ENCODE assay signal across 10 cellular contexts in genomic region chr20:59030911-59031310, GRCh38. TPM values are rescaled to one million over a fixed set of nuclear protein-coding genes. Genes with fewer than 3 reads are reported as not detected.
DNase-seq lines count a peak whose midpoint lies in the region; ATAC-seq, FAIRE-seq and TF ChIP-seq lines count a peak whose summit lies in the region.
"Had no signal": no experiment of that assay in that cellular context is flagged by ENCODE, and none has a peak within 500 bp of the region (broad histone marks: within the 10 kb centered on the region; RNA-seq: fewer than 3 reads in every experiment).

No MANE protein-coding gene starts in this region.

- H3K27ac Mint-ChIP-seq in activated CD8-positive, alpha-beta memory T cell treated with anti-CD3 and anti-CD28 coated beads, Interleukin-2, amount 10 ng/mL, durations not matched to agents 7 days and 5 days: peak overlapping the region; percentile 95
- H3K27ac Mint-ChIP-seq in activated naive CD4-positive, alpha-beta T cell treated with anti-CD3 and anti-CD28 coated beads, Interleukin-2, amount 50 U/mL, for 72 hours: peak overlapping the region; percentile 33 to 94

- no peak for TF ChIP-seq POLR2A in HepG2 (IDR thresholded peaks at IDR 0.05; ENCODE audit: insufficient read depth in 1 of 2, low read depth in 2 of 2, low read length in 2 of 2)
- no peak for TF ChIP-seq POLR2A in thyroid gland (IDR thresholded peaks at IDR 0.05)

- H3K79me2 ChIP-seq in HepG2 (ENCODE audit: insufficient read depth, low read length): peaks cover 62% of the 10 kb centered on the region

- H3K27ac ChIP-seq in HepG2 (ENCODE audit: extremely low read length, insufficient read depth, low read length) (peak overlapping the region; percentile 68), thyroid gland (peak overlapping the region in 2 of 3 donors; percentile 86 to 92)

- H3K36me3 Mint-ChIP-seq in activated CD8-positive, alpha-beta memory T cell treated with anti-CD3 and anti-CD28 coated beads, Interleukin-2, amount 10 ng/mL, durations not matched to agents 7 days and 5 days: peaks cover 59% of the 10 kb centered on the region
- H3K36me3 Mint-ChIP-seq in activated naive CD4-positive, alpha-beta T cell treated with anti-CD3 and anti-CD28 coated beads, Interleukin-2, amount 50 U/mL, for 72 hours: peaks cover 42 to 48% of the 10 kb centered on the region in 2 donors

- H3K36me3 ChIP-seq in HepG2 (replicated peaks in 1 of 2; ENCODE audit: control insufficient read depth in 1 of 2, insufficient read depth in 2 of 2, low read length in 2 of 2) (peaks cover 16 to 35% of the 10 kb centered on the region in 2 experiments), thyroid gland (peaks cover 21 to 40% of the 10 kb centered on the region in 2 donors)

- ATAC-seq in activated CD8-positive, alpha-beta memory T cell treated with anti-CD3 and anti-CD28 coated beads, Interleukin-2, amount 10 ng/mL, durations not matched to agents 7 days and 5 days: no peak
- ATAC-seq in activated naive CD4-positive, alpha-beta T cell treated with anti-CD3 and anti-CD28 coated beads, Interleukin-2, amount 50 U/mL, for 72 hours: no peak
- no peak for ATAC-seq in HepG2

- no peak for FAIRE-seq in HepG2 (lab: Jason Lieb, UNC)

- peak overlapping the region; percentile 78 to 97 (median 93) for H3K4me3 ChIP-seq in HepG2 (replicated peaks in 1 of 3; ENCODE audit: insufficient read depth in 1 of 3, low read depth in 2 of 3, low read length in 3 of 3)
- H3K4me3 ChIP-seq in thyroid gland (replicated peaks in 1 of 3): peak overlapping the region in 1 of 3 donors; percentile 58

- H3K4me2 ChIP-seq in HepG2 (ENCODE audit: low read depth, low read length): peak overlapping the region; percentile 97

- H3K4me1 Mint-ChIP-seq in activated CD8-positive, alpha-beta memory T cell treated with anti-CD3 and anti-CD28 coated beads, Interleukin-2, amount 10 ng/mL, durations not matched to agents 7 days and 5 days: peaks cover 66% of the 10 kb centered on the region

- TF ChIP-seq EP300 in HepG2 (IDR thresholded peaks at IDR 0.05; ENCODE audit: low read depth in 2 of 2, low read length in 2 of 2) (no peak), HepG2 (CRISPR knock-in tag; IDR thresholded peaks at IDR 0.05; ENCODE audit: borderline replicate concordance) (no peak)

- H3K27me3 ChIP-seq in HepG2 (ENCODE audit: control insufficient read depth in 1 of 2, insufficient read depth in 2 of 2, low read length in 2 of 2) (no peaks in the 10 kb centered on the region; a peak in 1 of 5 replicates), thyroid gland (no peaks in the 10 kb centered on the region)

- H3K9me3 ChIP-seq in HepG2 (ENCODE audit: low read length): no peaks in the 10 kb centered on the region
- no peaks in the 10 kb centered on the region for H3K9me3 ChIP-seq in thyroid gland

- H2AFZ ChIP-seq in HepG2 (ENCODE audit: low read length): no peak overlapping the region

- TF ChIP-seq RAD21 in HepG2 (CRISPR knock-in tag; IDR thresholded peaks at IDR 0.05): no peak

- H3K4me1 ChIP-seq in HepG2 (ENCODE audit: insufficient read depth, low read length): peaks cover 64% of the 10 kb centered on the region
- H3K4me1 ChIP-seq in thyroid gland: peaks cover 29 to 34% of the 10 kb centered on the region in 2 donors

- in situ Hi-C loops in HepG2 (cut with HindIII; ENCODE audit: extremely low pct_ligation_motif_present, low pct_unique_long_range_greater_than_20kb): no loop called here

- no TSS peak for BruUV-seq in HepG2 (replicated peaks; lab: Mats Ljungman, UMichigan)

- peaks cover 15% of the 10 kb centered on the region; the same call in 1 of the 2 replicates for H4K20me1 ChIP-seq in HepG2 (ENCODE audit: insufficient read depth, low read length)

- no peaks in the 10 kb centered on the region for H3K9me3 Mint-ChIP-seq in activated CD8-positive, alpha-beta memory T cell treated with anti-CD3 and anti-CD28 coated beads, Interleukin-2, amount 10 ng/mL, durations not matched to agents 7 days and 5 days (ENCODE audit: low read depth)
- H3K9me3 Mint-ChIP-seq in activated naive CD4-positive, alpha-beta T cell treated with anti-CD3 and anti-CD28 coated beads, Interleukin-2, amount 50 U/mL, for 72 hours: no peaks in the 10 kb centered on the region

- POLR2A ChIA-PET in HepG2 (lab: Yijun Ruan, JAX): interaction anchor here (1.5 to 3.7 kb wide), 8 partner anchors 12 to 142 kb away, joined by 3 to 68 read pairs (median 16); partner anchors contain the start of genes NELFCD, PRELID3B and TUBB1

- TF ChIP-seq CTCF in HepG2 (CRISPR knock-in tag; IDR thresholded peaks at IDR 0.05) (no peak), thyroid gland (IDR thresholded peaks at IDR 0.05) (no peak)

- H3K27me3 Mint-ChIP-seq in activated CD8-positive, alpha-beta memory T cell treated with anti-CD3 and anti-CD28 coated beads, Interleukin-2, amount 10 ng/mL, durations not matched to agents 7 days and 5 days: no peaks in the 10 kb centered on the region

- CTCF ChIA-PET in activated CD8-positive, alpha-beta memory T cell treated with anti-CD3 and anti-CD28 coated beads, Interleukin-2, amount 10 ng/mL, durations not matched to agents 7 days and 5 days (lab: Charles Lee): interaction anchor here (0.8 to 1.6 kb wide), 4 partner anchors 13 to 161 kb away, joined by 3 to 4 read pairs (median 3); no protein-coding TSS in a partner anchor
- CTCF ChIA-PET in HepG2 (lab: Yijun Ruan, JAX; ENCODE audit: low intra/inter-chr PET ratio, low total read pairs): no interaction called here

- intact Hi-C loops in HepG2 (cut with micrococcal nuclease; ENCODE audit: unreplicated experiment) (loop anchor here (5.0 kb wide), 1 partner anchor 34 kb away; no protein-coding TSS in a partner anchor), thyroid gland (cut with DNase I) (loop anchor here (10.0 kb wide), 1 partner anchor 46 kb away; the partner anchor contains the start of gene NELFCD)

- H3K9ac ChIP-seq in HepG2 (ENCODE audit: insufficient read depth, low read depth, low read length): peak overlapping the region; percentile 93

- 45% methylated on average over 2 of the region's 2 CpGs for WGBS in HepG2 (ENCODE audit: low lambda C conversion rate)
- 53% methylated on average over 2 of the region's 2 CpGs for WGBS in thyroid gland, 2 donors

- H3K4me3 Mint-ChIP-seq in activated CD8-positive, alpha-beta memory T cell treated with anti-CD3 and anti-CD28 coated beads, Interleukin-2, amount 10 ng/mL, durations not matched to agents 7 days and 5 days: peak overlapping the region; percentile 90

- DNase-seq in activated CD8-positive, alpha-beta memory T cell treated with anti-CD3 and anti-CD28 coated beads, Interleukin-2, amount 10 ng/mL, durations not matched to agents 7 days and 5 days: no peak
- no peak for DNase-seq in activated CD8-positive, alpha-beta memory T cell treated with anti-CD3 and anti-CD28 coated beads, Interleukin-2, amount 50 U/mL, for 48 hours
- DNase-seq in activated naive CD4-positive, alpha-beta T cell treated with anti-CD3 and anti-CD28 coated beads, Interleukin-2, amount 50 U/mL, for 72 hours (ENCODE audit: low spot score in 2 of 2): no peak
- DNase-seq in HepG2 (ENCODE audit: low spot score): no peak
- DNase-seq in thyroid gland: no peak
- no peak for DNase-seq in NCI-H1417 (lab: John Stamatoyannopoulos, UW)
- DNase-seq in NCI-H1694 (lab: John Stamatoyannopoulos, UW): no peak
- no peak for DNase-seq in foreskin melanocyte
- DNase-seq: DMS153 had no signal

RNA-seq across cellular contexts. Expression of gene ATP5F1E, which starts 1.2 kb away (rescaled TPM):
- total RNA-seq in activated CD8-positive, alpha-beta memory T cell treated with anti-CD3 and anti-CD28 coated beads, Interleukin-2, amount 10 ng/mL, durations not matched to agents 7 days and 5 days: 10 to 100 TPM; 78.3 to 80.8 TPM
- 10 to 100 TPM; 63.2 to 76.7 TPM for total RNA-seq in activated naive CD4-positive, alpha-beta T cell treated with anti-CD3 and anti-CD28 coated beads, Interleukin-2, amount 50 U/mL, for 72 hours
- total RNA-seq in HepG2 (2016; rRNA removed; fragmentation: Illumina TruSeq; extraction: Trizol) (134 and 163 TPM in 2 replicates), thyroid gland (10 to 100 TPM; 13.3 to 57.8 (median 32.4) TPM)
- 136 and 187 TPM in 2 replicates for total RNA-seq in HepG2 (2016; cell fraction: cytosol; rRNA removed; fragmentation: Illumina TruSeq; extraction: Trizol; ENCODE audit: low read depth)
- total RNA-seq in HepG2 (2016; cell fraction: insoluble cytoplasmic fraction; rRNA removed; fragmentation: Illumina TruSeq; extraction: Trizol): 135 and 172 TPM in 2 replicates
- total RNA-seq in HepG2 (2016; cell fraction: membrane; rRNA removed; fragmentation: Illumina TruSeq; extraction: Trizol): 188 and 230 TPM in 2 replicates
- total RNA-seq in HepG2 (2016; cell fraction: nucleus; rRNA removed; fragmentation: Illumina TruSeq; extraction: Trizol): 74.5 and 76.2 TPM in 2 replicates
- polyA plus RNA-seq in HepG2 (2011; rRNA removed): 99.9 and 121 TPM in 2 replicates
- polyA plus RNA-seq in HepG2 (2011; cell fraction: cytosol; rRNA removed): 40.4 and 46.7 TPM in 2 replicates
- polyA plus RNA-seq in HepG2 (2011; cell fraction: nucleus; rRNA removed): 11.8 and 17.3 TPM in 2 replicates
- 85.8 and 145 TPM in 2 replicates for polyA plus RNA-seq in HepG2 (2012)
- 146 and 191 TPM in 2 replicates for polyA plus RNA-seq in HepG2 (2016; cell fraction: cytosol; fragmentation: Illumina TruSeq; extraction: Trizol; ENCODE audit: low read depth)
- 167 and 175 TPM in 2 replicates for polyA plus RNA-seq in HepG2 (2016; cell fraction: insoluble cytoplasmic fraction; fragmentation: Illumina TruSeq; extraction: Trizol; ENCODE audit: low read depth)
- polyA plus RNA-seq in HepG2 (2016; cell fraction: membrane; fragmentation: Illumina TruSeq; extraction: Trizol; ENCODE audit: low read depth): 151 and 201 TPM in 2 replicates
- polyA plus RNA-seq in HepG2 (2016; cell fraction: nucleus; fragmentation: Illumina TruSeq; extraction: Trizol; ENCODE audit: insufficient read depth, low read depth): 88.7 and 95.7 TPM in 2 replicates
- polyA minus RNA-seq in HepG2 (2011; rRNA and poly(A)+ RNA removed; ENCODE audit: low replicate concordance): 19.0 and 25.4 TPM in 2 replicates
- 21.2 and 23.6 TPM in 2 replicates for polyA minus RNA-seq in HepG2 (2011; cell fraction: cytosol; rRNA and poly(A)+ RNA removed)
- polyA minus RNA-seq in HepG2 (2011; cell fraction: nucleus; rRNA and poly(A)+ RNA removed): 61.4 and 62.2 TPM in 2 replicates

RNA-seq across cellular contexts. Expression of gene PRELID3B, which starts 11.7 kb away (rescaled TPM):
- 100 to 1,000 TPM in 1 of 2 experiments, 10 to 100 TPM in 1; 80.4 to 104 TPM for total RNA-seq in activated CD8-positive, alpha-beta memory T cell treated with anti-CD3 and anti-CD28 coated beads, Interleukin-2, amount 10 ng/mL, durations not matched to agents 7 days and 5 days
- total RNA-seq in activated naive CD4-positive, alpha-beta T cell treated with anti-CD3 and anti-CD28 coated beads, Interleukin-2, amount 50 U/mL, for 72 hours: 100 to 1,000 TPM; 118 to 170 TPM
- 42.6 and 59.8 TPM in 2 replicates for total RNA-seq in HepG2 (2016; rRNA removed; fragmentation: Illumina TruSeq; extraction: Trizol)
- total RNA-seq in HepG2 (2016; cell fraction: cytosol; rRNA removed; fragmentation: Illumina TruSeq; extraction: Trizol; ENCODE audit: low read depth): 19.8 and 23.7 TPM in 2 replicates
- 40.7 and 62.3 TPM in 2 replicates for total RNA-seq in HepG2 (2016; cell fraction: insoluble cytoplasmic fraction; rRNA removed; fragmentation: Illumina TruSeq; extraction: Trizol)
- 47.0 and 50.1 TPM in 2 replicates for total RNA-seq in HepG2 (2016; cell fraction: membrane; rRNA removed; fragmentation: Illumina TruSeq; extraction: Trizol)
- total RNA-seq in HepG2 (2016; cell fraction: nucleus; rRNA removed; fragmentation: Illumina TruSeq; extraction: Trizol): 15.4 and 21.0 TPM in 2 replicates
- 19.5 and 23.3 TPM in 2 replicates for polyA plus RNA-seq in HepG2 (2011; rRNA removed)
- polyA plus RNA-seq in HepG2 (2011; cell fraction: cytosol; rRNA removed): 7.1 and 11.2 TPM in 2 replicates
- polyA plus RNA-seq in HepG2 (2011; cell fraction: nucleus; rRNA removed): 6.0 and 7.6 TPM in 2 replicates
- 17.6 and 21.3 TPM in 2 replicates for polyA plus RNA-seq in HepG2 (2012)
- 16.2 and 20.1 TPM in 2 replicates for polyA plus RNA-seq in HepG2 (2016; cell fraction: cytosol; fragmentation: Illumina TruSeq; extraction: Trizol; ENCODE audit: low read depth)
- polyA plus RNA-seq in HepG2 (2016; cell fraction: insoluble cytoplasmic fraction; fragmentation: Illumina TruSeq; extraction: Trizol; ENCODE audit: low read depth): 46.4 and 46.8 TPM in 2 replicates
- polyA plus RNA-seq in HepG2 (2016; cell fraction: membrane; fragmentation: Illumina TruSeq; extraction: Trizol; ENCODE audit: low read depth): 29.0 and 30.9 TPM in 2 replicates
- polyA plus RNA-seq in HepG2 (2016; cell fraction: nucleus; fragmentation: Illumina TruSeq; extraction: Trizol; ENCODE audit: insufficient read depth, low read depth): 22.7 and 25.0 TPM in 2 replicates
- polyA minus RNA-seq in HepG2 (2011; rRNA and poly(A)+ RNA removed; ENCODE audit: low replicate concordance): 35.2 and 278 TPM in 2 replicates
- 23.0 and 32.6 TPM in 2 replicates for polyA minus RNA-seq in HepG2 (2011; cell fraction: cytosol; rRNA and poly(A)+ RNA removed)
- polyA minus RNA-seq in HepG2 (2011; cell fraction: nucleus; rRNA and poly(A)+ RNA removed): 9.5 and 14.8 TPM in 2 replicates
- 100 to 1,000 TPM in 1 of 4 donors, 10 to 100 TPM in 3; 74.4 to 112 (median 85.6) TPM for total RNA-seq in thyroid gland

RNA-seq across cellular contexts. Expression of gene TUBB1, which starts 11.7 kb away (rescaled TPM):
- not detected for total RNA-seq in activated CD8-positive, alpha-beta memory T cell treated with anti-CD3 and anti-CD28 coated beads, Interleukin-2, amount 10 ng/mL, durations not matched to agents 7 days and 5 days
- total RNA-seq in activated naive CD4-positive, alpha-beta T cell treated with anti-CD3 and anti-CD28 coated beads, Interleukin-2, amount 50 U/mL, for 72 hours: under 1 TPM in 1 of 2 donors, not detected in 1; 0.09 TPM
- total RNA-seq in HepG2 (2016; rRNA removed; fragmentation: Illumina TruSeq; extraction: Trizol) (0.11 and 0.17 TPM in 2 replicates), thyroid gland (under 1 TPM in 2 of 4 donors, not detected in 2; 0.11 to 0.46 TPM)
- not detected in 2 replicates for total RNA-seq in HepG2 (2016; cell fraction: cytosol; rRNA removed; fragmentation: Illumina TruSeq; extraction: Trizol; ENCODE audit: low read depth)
- total RNA-seq in HepG2 (2016; cell fraction: insoluble cytoplasmic fraction; rRNA removed; fragmentation: Illumina TruSeq; extraction: Trizol): 0.17 and 0.25 TPM in 2 replicates
- 0.07 TPM in 1 of 2 replicates, not detected in the other for total RNA-seq in HepG2 (2016; cell fraction: membrane; rRNA removed; fragmentation: Illumina TruSeq; extraction: Trizol)
- total RNA-seq in HepG2 (2016; cell fraction: nucleus; rRNA removed; fragmentation: Illumina TruSeq; extraction: Trizol): 0.09 and 0.16 TPM in 2 replicates
- polyA plus RNA-seq in HepG2 (2011; rRNA removed): 51.5 and 57.6 TPM in 2 replicates
- 32.3 and 32.4 TPM in 2 replicates for polyA plus RNA-seq in HepG2 (2011; cell fraction: cytosol; rRNA removed)
- polyA plus RNA-seq in HepG2 (2011; cell fraction: nucleus; rRNA removed): 71.8 and 73.9 TPM in 2 replicates
- 7.2 and 22.3 TPM in 2 replicates for polyA plus RNA-seq in HepG2 (2012)
- polyA plus RNA-seq in HepG2 (2016; cell fraction: cytosol; fragmentation: Illumina TruSeq; extraction: Trizol; ENCODE audit: low read depth): 0.03 TPM in 1 of 2 replicates, not detected in the other
- polyA plus RNA-seq in HepG2 (2016; cell fraction: insoluble cytoplasmic fraction; fragmentation: Illumina TruSeq; extraction: Trizol; ENCODE audit: low read depth): 0.23 and 0.33 TPM in 2 replicates
- 0.05 and 0.07 TPM in 2 replicates for polyA plus RNA-seq in HepG2 (2016; cell fraction: membrane; fragmentation: Illumina TruSeq; extraction: Trizol; ENCODE audit: low read depth)
- polyA plus RNA-seq in HepG2 (2016; cell fraction: nucleus; fragmentation: Illumina TruSeq; extraction: Trizol; ENCODE audit: insufficient read depth, low read depth): 0.33 and 0.59 TPM in 2 replicates
- polyA minus RNA-seq in HepG2 (2011; rRNA and poly(A)+ RNA removed; ENCODE audit: low replicate concordance): 47.0 TPM in 1 of 2 replicates, not detected in the other
- polyA minus RNA-seq in HepG2 (2011; cell fraction: cytosol; rRNA and poly(A)+ RNA removed): 17.2 and 17.4 TPM in 2 replicates
- 20.1 and 23.4 TPM in 2 replicates for polyA minus RNA-seq in HepG2 (2011; cell fraction: nucleus; rRNA and poly(A)+ RNA removed)
- total RNA-seq: myocyte had no signal

RNA-seq across cellular contexts. Expression of gene CTSZ, which starts 23.9 kb away (rescaled TPM):
- total RNA-seq in activated CD8-positive, alpha-beta memory T cell treated with anti-CD3 and anti-CD28 coated beads, Interleukin-2, amount 10 ng/mL, durations not matched to agents 7 days and 5 days: 10 to 100 TPM; 39.6 to 48.0 TPM
- 10 to 100 TPM; 36.3 to 37.1 TPM for total RNA-seq in activated naive CD4-positive, alpha-beta T cell treated with anti-CD3 and anti-CD28 coated beads, Interleukin-2, amount 50 U/mL, for 72 hours
- not detected in 2 replicates for total RNA-seq in HepG2 (2016; rRNA removed; fragmentation: Illumina TruSeq; extraction: Trizol)
- total RNA-seq in HepG2 (2016; cell fraction: cytosol; rRNA removed; fragmentation: Illumina TruSeq; extraction: Trizol; ENCODE audit: low read depth): not detected in 2 replicates
- total RNA-seq in HepG2 (2016; cell fraction: insoluble cytoplasmic fraction; rRNA removed; fragmentation: Illumina TruSeq; extraction: Trizol): not detected in 2 replicates
- total RNA-seq in HepG2 (2016; cell fraction: membrane; rRNA removed; fragmentation: Illumina TruSeq; extraction: Trizol): not detected in 2 replicates
- not detected in 2 replicates for total RNA-seq in HepG2 (2016; cell fraction: nucleus; rRNA removed; fragmentation: Illumina TruSeq; extraction: Trizol)
- polyA plus RNA-seq in HepG2 (2011; rRNA removed): 0.33 and 0.46 TPM in 2 replicates
- polyA plus RNA-seq in HepG2 (2011; cell fraction: cytosol; rRNA removed): 0.28 and 0.36 TPM in 2 replicates
- polyA plus RNA-seq in HepG2 (2011; cell fraction: nucleus; rRNA removed): 0.23 and 0.59 TPM in 2 replicates
- 0.47 and 0.52 TPM in 2 replicates for polyA plus RNA-seq in HepG2 (2012)
- not detected in 2 replicates for polyA plus RNA-seq in HepG2 (2016; cell fraction: cytosol; fragmentation: Illumina TruSeq; extraction: Trizol; ENCODE audit: low read depth)
- polyA plus RNA-seq in HepG2 (2016; cell fraction: insoluble cytoplasmic fraction; fragmentation: Illumina TruSeq; extraction: Trizol; ENCODE audit: low read depth): not detected in 2 replicates
- polyA plus RNA-seq in HepG2 (2016; cell fraction: membrane; fragmentation: Illumina TruSeq; extraction: Trizol; ENCODE audit: low read depth): not detected in 2 replicates
- polyA plus RNA-seq in HepG2 (2016; cell fraction: nucleus; fragmentation: Illumina TruSeq; extraction: Trizol; ENCODE audit: insufficient read depth, low read depth): not detected in 2 replicates
- 0.10 and 114 TPM in 2 replicates for polyA minus RNA-seq in HepG2 (2011; rRNA and poly(A)+ RNA removed; ENCODE audit: low replicate concordance)
- 0.70 TPM in 1 of 2 replicates, not detected in the other for polyA minus RNA-seq in HepG2 (2011; cell fraction: cytosol; rRNA and poly(A)+ RNA removed)
- 1.0 TPM in 1 of 2 replicates, not detected in the other for polyA minus RNA-seq in HepG2 (2011; cell fraction: nucleus; rRNA and poly(A)+ RNA removed)
- total RNA-seq in thyroid gland: 100 to 1,000 TPM; 152 to 256 (median 212) TPM

RNA-seq across cellular contexts. Expression of gene NELFCD, which starts 49.9 kb away (rescaled TPM):
- 10 to 100 TPM; 71.2 to 86.2 TPM for total RNA-seq in activated CD8-positive, alpha-beta memory T cell treated with anti-CD3 and anti-CD28 coated beads, Interleukin-2, amount 10 ng/mL, durations not matched to agents 7 days and 5 days
- total RNA-seq in activated naive CD4-positive, alpha-beta T cell treated with anti-CD3 and anti-CD28 coated beads, Interleukin-2, amount 50 U/mL, for 72 hours: 100 to 1,000 TPM; 123 to 159 TPM
- 159 and 160 TPM in 2 replicates for total RNA-seq in HepG2 (2016; rRNA removed; fragmentation: Illumina TruSeq; extraction: Trizol)
- 40.4 and 47.8 TPM in 2 replicates for total RNA-seq in HepG2 (2016; cell fraction: cytosol; rRNA removed; fragmentation: Illumina TruSeq; extraction: Trizol; ENCODE audit: low read depth)
- 132 and 155 TPM in 2 replicates for total RNA-seq in HepG2 (2016; cell fraction: insoluble cytoplasmic fraction; rRNA removed; fragmentation: Illumina TruSeq; extraction: Trizol)
- 73.6 and 76.0 TPM in 2 replicates for total RNA-seq in HepG2 (2016; cell fraction: membrane; rRNA removed; fragmentation: Illumina TruSeq; extraction: Trizol)
- 124 and 141 TPM in 2 replicates for total RNA-seq in HepG2 (2016; cell fraction: nucleus; rRNA removed; fragmentation: Illumina TruSeq; extraction: Trizol)
- polyA plus RNA-seq in HepG2 (2011; rRNA removed): 168 and 203 TPM in 2 replicates
- polyA plus RNA-seq in HepG2 (2011; cell fraction: cytosol; rRNA removed): 156 and 174 TPM in 2 replicates
- 553 and 648 TPM in 2 replicates for polyA plus RNA-seq in HepG2 (2011; cell fraction: nucleus; rRNA removed)
- polyA plus RNA-seq in HepG2 (2012): 143 and 173 TPM in 2 replicates
- 31.7 and 32.2 TPM in 2 replicates for polyA plus RNA-seq in HepG2 (2016; cell fraction: cytosol; fragmentation: Illumina TruSeq; extraction: Trizol; ENCODE audit: low read depth)
- polyA plus RNA-seq in HepG2 (2016; cell fraction: insoluble cytoplasmic fraction; fragmentation: Illumina TruSeq; extraction: Trizol; ENCODE audit: low read depth): 140 and 169 TPM in 2 replicates
- polyA plus RNA-seq in HepG2 (2016; cell fraction: membrane; fragmentation: Illumina TruSeq; extraction: Trizol; ENCODE audit: low read depth): 55.0 and 56.1 TPM in 2 replicates
- 254 and 278 TPM in 2 replicates for polyA plus RNA-seq in HepG2 (2016; cell fraction: nucleus; fragmentation: Illumina TruSeq; extraction: Trizol; ENCODE audit: insufficient read depth, low read depth)
- polyA minus RNA-seq in HepG2 (2011; rRNA and poly(A)+ RNA removed; ENCODE audit: low replicate concordance): 150 and 192 TPM in 2 replicates
- 74.9 and 79.5 TPM in 2 replicates for polyA minus RNA-seq in HepG2 (2011; cell fraction: cytosol; rRNA and poly(A)+ RNA removed)
- 224 and 244 TPM in 2 replicates for polyA minus RNA-seq in HepG2 (2011; cell fraction: nucleus; rRNA and poly(A)+ RNA removed)
- total RNA-seq in thyroid gland: 100 to 1,000 TPM in 3 of 4 donors, 10 to 100 TPM in 1; 96.6 to 129 (median 113) TPM
